12 cellular contexts compared by ENCODE assay signal in genomic region chr3:123342631-123343080, GRCh38.
"Had no signal": no experiment of that assay in that cellular context is flagged by ENCODE, and none has a peak within 500 bp of the region (broad histone marks: within the 10 kb centered on the region; RNA-seq: fewer than 3 reads in every experiment).

No MANE protein-coding gene starts in this region.

- DNase-seq: activated CD4-positive, alpha-beta T cell treated with anti-CD3 and anti-CD28 coated beads, Interleukin-2, amount 50 U/mL, for 4 hours; activated naive CD4-positive, alpha-beta T cell treated with Interleukin-2 at 50 U/mL for 16 hours; activated T-cell treated with anti-CD3 and anti-CD28 coated beads for 4 hours; foreskin keratinocyte; mucosa of descending colon; natural killer cell; nucleus accumbens; right lobe of liver; stimulated activated naive CD8-positive, alpha-beta T cell treated with anti-CD3 and anti-CD28 coated beads, Interleukin-15, amount 100 ng/mL, for 72 hours had no signal

- H3K4me3 ChIP-seq: mucosa of descending colon, right lobe of liver, thoracic aorta had no signal

- ATAC-seq: activated CD4-positive, CD25-positive, alpha-beta regulatory T cell treated with anti-CD3 and anti-CD28 coated beads, Interleukin-2, amount 50 U/mL, for 24 hours; foreskin keratinocyte; left lobe of liver; mucosa of descending colon; natural killer cell; right lobe of liver; stimulated activated naive CD8-positive, alpha-beta T cell treated with anti-CD3 and anti-CD28 coated beads, Interleukin-15, amount 100 ng/mL, for 72 hours had no signal

- H3K27me3 ChIP-seq: right lobe of liver had no signal

- H3K36me3 ChIP-seq: right lobe of liver, thoracic aorta had no signal

- H3K27ac ChIP-seq: foreskin keratinocyte, right lobe of liver had no signal

- H3K9me3 ChIP-seq: mucosa of descending colon, right lobe of liver, thoracic aorta had no signal

- H3K4me1 ChIP-seq: foreskin keratinocyte, right lobe of liver had no signal
